Comparison of ENCODE assay signal across 8 cellular contexts in genomic region chr14:100341301-100342031, GRCh38. TPM values are rescaled to one million over a fixed set of nuclear protein-coding genes. Genes with fewer than 3 reads are reported as not detected.
DNase-seq lines count a peak whose midpoint lies in the region; ATAC-seq and TF ChIP-seq lines count a peak whose summit lies in the region.

No MANE protein-coding gene starts in this region.

- peak overlapping the region; percentile 68 for H3K27ac ChIP-seq in suprapubic skin

- H3K4me1 ChIP-seq in suprapubic skin = peaks cover 20% of the 10 kb centered on the region

- no peak for TF ChIP-seq EP300 in suprapubic skin (IDR thresholded peaks at IDR 0.05)

- WGBS in suprapubic skin = 68% methylated on average over 8 of the region's 8 CpGs

- H3K36me3 ChIP-seq in suprapubic skin = peaks cover 43% of the 10 kb centered on the region

- ATAC-seq in GM19395 (IDR thresholded peaks at IDR 0.05; ENCODE audit: unreplicated experiment) (peak; percentile 50), left lobe of liver (peak; percentile 63)

- TF ChIP-seq CTCF in AG09309 (IDR thresholded peaks at IDR 0.05; ENCODE audit: control insufficient read depth, insufficient read depth, low read depth, low read length, missing control alignments) = no peak
- no peak for TF ChIP-seq CTCF in suprapubic skin (IDR thresholded peaks at IDR 0.05)

- H3K4me3 ChIP-seq in AG09309 (ENCODE audit: control insufficient read depth, low read depth, low read length) (no peak overlapping the region), suprapubic skin (no peak overlapping the region)

- peak; percentile 14 for DNase-seq in AG09309 (ENCODE audit: low read depth)
- peak; percentile 48 for DNase-seq in NAMALWA (ENCODE audit: low spot score)
- peak; percentile 27 for DNase-seq in brain pericyte (ENCODE audit: low read depth, low spot score)
- DNase-seq in left lobe of liver (ENCODE audit: low spot score) = no peak
- DNase-seq in suprapubic skin (ENCODE audit: low spot score in 2 of 2) = peak in 1 of 2 donors; percentile 65
- no peak for DNase-seq in activated CD4-positive, CD25-positive, alpha-beta regulatory T cell (lab: John Stamatoyannopoulos, UW)
- DNase-seq in HUDEP-2 (lab: John Stamatoyannopoulos, UW; ENCODE audit: unreplicated experiment in 76 of 76) = no peak

- H3K9me3 ChIP-seq in suprapubic skin = no peaks in the 10 kb centered on the region

- no peaks in the 10 kb centered on the region for H3K27me3 ChIP-seq in suprapubic skin

- TF ChIP-seq POLR2A in suprapubic skin (IDR thresholded peaks at IDR 0.05) = no peak

RNA-seq across cellular contexts. Expression of gene SLC25A47, which starts 18.3 kb away (rescaled TPM):
- total RNA-seq in left lobe of liver (191 TPM), suprapubic skin (1 to 10 TPM in 1 of 4 donors, under 1 TPM in 1, not detected in 2; 0.30 to 1.4 TPM)

RNA-seq across cellular contexts. Expression of gene WDR25, which starts 34.8 kb away (rescaled TPM):
- total RNA-seq in left lobe of liver (5.0 TPM), suprapubic skin (10 to 100 TPM in 2 of 4 donors, 1 to 10 TPM in 2; 7.4 to 16.0 (median 10.6) TPM)

RNA-seq across cellular contexts. Expression of gene SLC25A29, which starts 35.2 kb away (rescaled TPM):
- total RNA-seq in left lobe of liver = 34.1 TPM
- 100 to 1,000 TPM in 3 of 4 donors, 10 to 100 TPM in 1; 88.1 to 254 (median 120) TPM for total RNA-seq in suprapubic skin

Comparison
In these comparisons a context has a peak if more than half of its experiments do, and no peak if none do; other contexts are left out.
1. DNase-seq: peak in AG09309 (single experiment), NAMALWA (single experiment) and brain pericyte (single experiment); none in left lobe of liver (single experiment), activated CD4-positive, CD25-positive, alpha-beta regulatory T cell (0 of 4) and HUDEP-2 (0 of 76).
2. RNA of gene SLC25A47, which starts 18.3 kb away (total RNA-seq): 191 TPM in left lobe of liver (single experiment); 0.30 to 1.4 TPM in suprapubic skin; every median in the first group is over 10 times any median in the second.